Comparison of ENCODE assay signal across 28 cellular contexts in genomic region chr13:93045836-93046235, GRCh38.
"Had no signal": no experiment of that assay in that cellular context is flagged by ENCODE, and none has a peak within 500 bp of the region (broad histone marks: within the 10 kb centered on the region; RNA-seq: fewer than 3 reads in every experiment).

No MANE protein-coding gene starts in this region.

- H3K27ac Mint-ChIP-seq: activated CD4-positive, alpha-beta T cell treated with anti-CD3 and anti-CD28 coated beads, Interleukin-2, amount 10 ng/mL, durations not matched to agents 7 days and 5 days; activated CD8-positive, alpha-beta memory T cell treated with anti-CD3 and anti-CD28 coated beads, Interleukin-2, amount 10 ng/mL, durations not matched to agents 7 days and 5 days; activated CD8-positive, alpha-beta T cell treated with anti-CD3 and anti-CD28 coated beads for 36 hours; activated naive CD4-positive, alpha-beta T cell treated with anti-CD3 and anti-CD28 coated beads, Interleukin-2, amount 10 ng/mL, durations not matched to agents 7 days and 5 days; activated naive CD8-positive, alpha-beta T cell treated with anti-CD3 and anti-CD28 coated beads, Interleukin-2, amount 50 U/mL, for 24 hours; effector memory CD8-positive, alpha-beta T cell; naive thymus-derived CD4-positive, alpha-beta T cell; neural progenitor cell; progenitor cell of endocrine pancreas; type B pancreatic cell had no signal

- H3K27ac ChIP-seq: colonic mucosa, dorsolateral prefrontal cortex, esophagus muscularis mucosa, heart left ventricle, left lung, neural progenitor cell, testis, vagina had no signal

- H3K36me3 ChIP-seq: colonic mucosa, esophagus muscularis mucosa, heart left ventricle, left lung, neural progenitor cell, vagina, WERI-Rb-1 had no signal

- H3K4me1 Mint-ChIP-seq: activated CD4-positive, alpha-beta T cell treated with anti-CD3 and anti-CD28 coated beads, Interleukin-2, amount 10 ng/mL, durations not matched to agents 7 days and 5 days; activated CD8-positive, alpha-beta memory T cell treated with anti-CD3 and anti-CD28 coated beads, Interleukin-2, amount 10 ng/mL, durations not matched to agents 7 days and 5 days; activated naive CD4-positive, alpha-beta T cell treated with anti-CD3 and anti-CD28 coated beads, Interleukin-2, amount 10 ng/mL, durations not matched to agents 7 days and 5 days; activated naive CD8-positive, alpha-beta T cell treated with anti-CD3 and anti-CD28 coated beads, Interleukin-2, amount 50 U/mL, for 24 hours; central memory CD8-positive, alpha-beta T cell had no signal

- H3K9ac ChIP-seq: neural progenitor cell had no signal

- H3K4me3 ChIP-seq: colonic mucosa, dorsolateral prefrontal cortex, esophagus muscularis mucosa, heart left ventricle, left lung, lung, neural progenitor cell, testis, vagina had no signal

- FAIRE-seq: endothelial cell of umbilical vein, TTC549 had no signal

- H3K4me2 ChIP-seq: neural progenitor cell had no signal

- ATAC-seq: activated CD8-positive, alpha-beta memory T cell treated with anti-CD3 and anti-CD28 coated beads, Interleukin-2, amount 10 ng/mL, durations not matched to agents 7 days and 5 days; activated CD8-positive, alpha-beta T cell treated with anti-CD3 and anti-CD28 coated beads for 36 hours; activated naive CD8-positive, alpha-beta T cell treated with anti-CD3 and anti-CD28 coated beads, Interleukin-2, amount 50 U/mL, for 24 hours; effector memory CD8-positive, alpha-beta T cell; heart left ventricle; left lung; naive thymus-derived CD4-positive, alpha-beta T cell had no signal

- H3K36me3 Mint-ChIP-seq: activated CD8-positive, alpha-beta memory T cell treated with anti-CD3 and anti-CD28 coated beads, Interleukin-2, amount 10 ng/mL, durations not matched to agents 7 days and 5 days; activated naive CD4-positive, alpha-beta T cell treated with anti-CD3 and anti-CD28 coated beads, Interleukin-2, amount 10 ng/mL, durations not matched to agents 7 days and 5 days; naive thymus-derived CD4-positive, alpha-beta T cell; neural progenitor cell; type B pancreatic cell had no signal

- H3K27me3 Mint-ChIP-seq: activated CD4-positive, alpha-beta T cell treated with anti-CD3 and anti-CD28 coated beads, Interleukin-2, amount 10 ng/mL, durations not matched to agents 7 days and 5 days; activated CD8-positive, alpha-beta memory T cell treated with anti-CD3 and anti-CD28 coated beads, Interleukin-2, amount 10 ng/mL, durations not matched to agents 7 days and 5 days; activated CD8-positive, alpha-beta T cell treated with anti-CD3 and anti-CD28 coated beads for 36 hours; activated naive CD4-positive, alpha-beta T cell treated with anti-CD3 and anti-CD28 coated beads, Interleukin-2, amount 10 ng/mL, durations not matched to agents 7 days and 5 days; activated naive CD8-positive, alpha-beta T cell treated with anti-CD3 and anti-CD28 coated beads, Interleukin-2, amount 50 U/mL, for 24 hours; central memory CD8-positive, alpha-beta T cell; effector memory CD8-positive, alpha-beta T cell; naive thymus-derived CD4-positive, alpha-beta T cell; progenitor cell of endocrine pancreas; type B pancreatic cell had no signal

- DNase-seq: activated CD4-positive, alpha-beta T cell treated with anti-CD3 and anti-CD28 coated beads, Interleukin-2, amount 10 ng/mL, durations not matched to agents 7 days and 5 days; activated CD4-positive, CD25-positive, alpha-beta regulatory T cell treated with anti-CD3 and anti-CD28 coated beads, Interleukin-2, amount 50 U/mL, for 72 hours; activated CD8-positive, alpha-beta memory T cell treated with anti-CD3 and anti-CD28 coated beads, Interleukin-2, amount 10 ng/mL, durations not matched to agents 7 days and 5 days; activated CD8-positive, alpha-beta T cell treated with anti-CD3 and anti-CD28 coated beads for 36 hours; activated effector memory CD4-positive, alpha-beta T cell treated with anti-CD3 and anti-CD28 coated beads, Interleukin-2, amount 50 U/mL, for 16 hours; activated naive CD4-positive, alpha-beta T cell treated with anti-CD3 and anti-CD28 coated beads, Interleukin-2, amount 10 ng/mL, durations not matched to agents 7 days and 5 days; activated naive CD8-positive, alpha-beta T cell treated with anti-CD3 and anti-CD28 coated beads, Interleukin-2, amount 50 U/mL, for 24 hours; activated T-cell treated with anti-CD3 and anti-CD28 coated beads for 4 hours; anterior cingulate cortex; colonic mucosa; dorsolateral prefrontal cortex; effector memory CD8-positive, alpha-beta T cell; heart left ventricle; left lung; naive thymus-derived CD4-positive, alpha-beta T cell; stimulated activated CD4-positive, alpha-beta T cell treated with anti-CD3 and anti-CD28 coated beads, Interleukin-4, amount 100 ng/mL, for 1 hour; stimulated activated naive CD4-positive, alpha-beta T cell; testis; WERI-Rb-1 had no signal

- H3K9me3 ChIP-seq: colonic mucosa, testis, vagina had no signal

- H3K27me3 ChIP-seq: colonic mucosa, esophagus muscularis mucosa, heart left ventricle, left lung, neural progenitor cell, testis, vagina had no signal

- H3K4me1 ChIP-seq: colonic mucosa, esophagus muscularis mucosa, heart left ventricle, left lung, neural progenitor cell, testis, vagina had no signal

- H3K4me3 Mint-ChIP-seq: activated CD4-positive, alpha-beta T cell treated with anti-CD3 and anti-CD28 coated beads, Interleukin-2, amount 10 ng/mL, durations not matched to agents 7 days and 5 days; activated CD8-positive, alpha-beta memory T cell treated with anti-CD3 and anti-CD28 coated beads, Interleukin-2, amount 10 ng/mL, durations not matched to agents 7 days and 5 days; activated CD8-positive, alpha-beta T cell treated with anti-CD3 and anti-CD28 coated beads for 36 hours; activated naive CD4-positive, alpha-beta T cell treated with anti-CD3 and anti-CD28 coated beads, Interleukin-2, amount 10 ng/mL, durations not matched to agents 7 days and 5 days; activated naive CD8-positive, alpha-beta T cell treated with anti-CD3 and anti-CD28 coated beads, Interleukin-2, amount 50 U/mL, for 24 hours; central memory CD8-positive, alpha-beta T cell; effector memory CD8-positive, alpha-beta T cell; naive thymus-derived CD4-positive, alpha-beta T cell; neural progenitor cell; type B pancreatic cell had no signal

- H2AFZ ChIP-seq: neural progenitor cell had no signal
